ENCODE assay signal across 24 cellular contexts in genomic region chr9:111962021-111962420, GRCh38.
"Had no signal": no experiment of that assay in that cellular context is flagged by ENCODE, and none has a peak within 500 bp of the region (broad histone marks: within the 10 kb centered on the region; RNA-seq: fewer than 3 reads in every experiment).

No MANE protein-coding gene starts in this region.

- H3K27me3 Mint-ChIP-seq: T-helper 17 cell had no signal

- H3K27me3 ChIP-seq: ascending aorta, neural progenitor cell, ovary, testis, upper lobe of right lung had no signal

- H3K36me3 Mint-ChIP-seq: neural progenitor cell; stimulated activated effector memory CD8-positive, alpha-beta T cell treated with anti-CD3 and anti-CD28 coated beads, Interleukin-12 subunit alpha, Interleukin-12 subunit beta, amount 100 ng/mL, for 72 hours had no signal

- H3K27ac ChIP-seq: ascending aorta, neural progenitor cell, ovary, psoas muscle, testis, upper lobe of right lung had no signal

- H3K4me3 Mint-ChIP-seq: activated CD4-positive, alpha-beta T cell treated with anti-CD3 and anti-CD28 coated beads, Interleukin-2, amount 10 ng/mL, durations not matched to agents 7 days and 5 days; activated CD8-positive, alpha-beta T cell treated with anti-CD3 and anti-CD28 coated beads, Interleukin-2, amount 10 ng/mL, durations not matched to agents 7 days and 5 days; dendritic cell treated with granulocyte-macrophage colony-stimulating factor and Interleukin-4, amounts not matched to agents 40 ng/mL and 50 ng/mL, for 4 days; neural progenitor cell; stimulated activated effector memory CD8-positive, alpha-beta T cell treated with anti-CD3 and anti-CD28 coated beads, Interleukin-12 subunit alpha, Interleukin-12 subunit beta, amount 100 ng/mL, for 72 hours; T-helper 17 cell had no signal

- H2AFZ ChIP-seq: neural progenitor cell had no signal

- ATAC-seq: activated CD4-positive, CD25-positive, alpha-beta regulatory T cell treated with anti-CD3 and anti-CD28 coated beads, Interleukin-2, amount 50 U/mL, for 24 hours; activated CD8-positive, alpha-beta T cell treated with anti-CD3 and anti-CD28 coated beads, Interleukin-2, amount 10 ng/mL, durations not matched to agents 7 days and 5 days; left lobe of liver; psoas muscle; right cardiac atrium; stimulated activated effector memory CD8-positive, alpha-beta T cell treated with anti-CD3 and anti-CD28 coated beads, Interleukin-12 subunit alpha, Interleukin-12 subunit beta, amount 100 ng/mL, for 72 hours; T-helper 17 cell; upper lobe of right lung had no signal

- H3K4me1 ChIP-seq: neural progenitor cell had no signal

- H3K4me3 ChIP-seq: ascending aorta, neural progenitor cell, ovary, psoas muscle, smooth muscle cell, testis, upper lobe of right lung had no signal

- H3K4me2 ChIP-seq: neural progenitor cell, smooth muscle cell had no signal

- H3K9me3 ChIP-seq: ascending aorta, ovary, psoas muscle, testis, upper lobe of right lung had no signal

- H3K27ac Mint-ChIP-seq: activated CD4-positive, alpha-beta T cell treated with anti-CD3 and anti-CD28 coated beads, Interleukin-2, amount 10 ng/mL, durations not matched to agents 7 days and 5 days; activated CD8-positive, alpha-beta T cell treated with anti-CD3 and anti-CD28 coated beads, Interleukin-2, amount 10 ng/mL, durations not matched to agents 7 days and 5 days; dendritic cell treated with granulocyte-macrophage colony-stimulating factor and Interleukin-4, amounts not matched to agents 40 ng/mL and 50 ng/mL, for 4 days; neural progenitor cell; stimulated activated effector memory CD8-positive, alpha-beta T cell treated with anti-CD3 and anti-CD28 coated beads, Interleukin-12 subunit alpha, Interleukin-12 subunit beta, amount 100 ng/mL, for 72 hours; T-helper 17 cell had no signal

- DNase-seq: activated CD4-positive, alpha-beta T cell treated with anti-CD3 and anti-CD28 coated beads, Interleukin-2, amount 10 ng/mL, durations not matched to agents 7 days and 5 days; activated CD8-positive, alpha-beta memory T cell treated with anti-CD3 and anti-CD28 coated beads, Interleukin-2, amount 50 U/mL, for 4 hours; activated CD8-positive, alpha-beta T cell treated with anti-CD3 and anti-CD28 coated beads, Interleukin-2, amount 10 ng/mL, durations not matched to agents 7 days and 5 days; activated effector memory CD4-positive, alpha-beta T cell treated with Interleukin-2 at 50 U/mL for 16 hours; activated naive CD4-positive, alpha-beta T cell treated with anti-CD3 and anti-CD28 coated beads, Interleukin-2, amount 50 U/mL, for 16 hours; activated T-cell treated with anti-CD3 and anti-CD28 coated beads, Interleukin-2, amount 50 U/mL, for 48 hours; effector memory CD4-positive, alpha-beta T cell; foreskin melanocyte; head of caudate nucleus; midbrain; ovary; psoas muscle; right cardiac atrium; stimulated activated CD4-positive, alpha-beta T cell treated with anti-CD3 and anti-CD28 coated beads, Interleukin-4, amount 100 ng/mL, for 24 hours; T-helper 17 cell; testis; upper lobe of right lung had no signal

- H3K9ac ChIP-seq: neural progenitor cell had no signal

- H3K36me3 ChIP-seq: ascending aorta, neural progenitor cell, ovary, upper lobe of right lung had no signal

- H3K9me3 Mint-ChIP-seq: activated CD4-positive, alpha-beta T cell treated with anti-CD3 and anti-CD28 coated beads, Interleukin-2, amount 10 ng/mL, durations not matched to agents 7 days and 5 days; dendritic cell treated with granulocyte-macrophage colony-stimulating factor and Interleukin-4, amounts not matched to agents 40 ng/mL and 50 ng/mL, for 4 days; neural progenitor cell; stimulated activated effector memory CD8-positive, alpha-beta T cell treated with anti-CD3 and anti-CD28 coated beads, Interleukin-12 subunit alpha, Interleukin-12 subunit beta, amount 100 ng/mL, for 72 hours had no signal
